ENCODE assay signal across 1 cellular context in the genomic region with DNA sequence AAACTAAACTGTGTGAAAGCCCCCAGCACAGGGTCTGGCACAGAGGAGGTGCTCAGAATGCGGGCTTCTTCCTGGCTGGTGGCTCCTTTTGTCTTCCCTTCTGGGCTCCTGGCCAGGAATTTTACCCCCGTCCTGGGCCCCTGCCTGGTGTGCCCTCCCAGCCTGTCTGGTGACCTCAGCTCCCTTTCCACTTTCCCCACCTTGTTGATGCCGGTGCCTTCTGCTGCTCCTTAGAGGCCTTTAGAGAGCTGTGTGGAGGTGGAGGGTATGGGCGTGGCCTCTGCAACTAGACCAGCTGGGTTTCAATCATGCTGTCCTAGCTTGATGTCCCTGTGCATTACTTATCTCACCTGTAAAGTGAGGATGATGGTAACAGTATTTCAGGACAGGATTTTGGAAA.
TF ChIP-seq lines count a peak whose summit lies in the region.

No MANE protein-coding gene starts in this region.

TF ChIP-seq in GM23338, 12 proteins besides CTCF, POLR2A, EP300 and RAD21 (continued from another document):
- TF ChIP-seq, protein P1, sequence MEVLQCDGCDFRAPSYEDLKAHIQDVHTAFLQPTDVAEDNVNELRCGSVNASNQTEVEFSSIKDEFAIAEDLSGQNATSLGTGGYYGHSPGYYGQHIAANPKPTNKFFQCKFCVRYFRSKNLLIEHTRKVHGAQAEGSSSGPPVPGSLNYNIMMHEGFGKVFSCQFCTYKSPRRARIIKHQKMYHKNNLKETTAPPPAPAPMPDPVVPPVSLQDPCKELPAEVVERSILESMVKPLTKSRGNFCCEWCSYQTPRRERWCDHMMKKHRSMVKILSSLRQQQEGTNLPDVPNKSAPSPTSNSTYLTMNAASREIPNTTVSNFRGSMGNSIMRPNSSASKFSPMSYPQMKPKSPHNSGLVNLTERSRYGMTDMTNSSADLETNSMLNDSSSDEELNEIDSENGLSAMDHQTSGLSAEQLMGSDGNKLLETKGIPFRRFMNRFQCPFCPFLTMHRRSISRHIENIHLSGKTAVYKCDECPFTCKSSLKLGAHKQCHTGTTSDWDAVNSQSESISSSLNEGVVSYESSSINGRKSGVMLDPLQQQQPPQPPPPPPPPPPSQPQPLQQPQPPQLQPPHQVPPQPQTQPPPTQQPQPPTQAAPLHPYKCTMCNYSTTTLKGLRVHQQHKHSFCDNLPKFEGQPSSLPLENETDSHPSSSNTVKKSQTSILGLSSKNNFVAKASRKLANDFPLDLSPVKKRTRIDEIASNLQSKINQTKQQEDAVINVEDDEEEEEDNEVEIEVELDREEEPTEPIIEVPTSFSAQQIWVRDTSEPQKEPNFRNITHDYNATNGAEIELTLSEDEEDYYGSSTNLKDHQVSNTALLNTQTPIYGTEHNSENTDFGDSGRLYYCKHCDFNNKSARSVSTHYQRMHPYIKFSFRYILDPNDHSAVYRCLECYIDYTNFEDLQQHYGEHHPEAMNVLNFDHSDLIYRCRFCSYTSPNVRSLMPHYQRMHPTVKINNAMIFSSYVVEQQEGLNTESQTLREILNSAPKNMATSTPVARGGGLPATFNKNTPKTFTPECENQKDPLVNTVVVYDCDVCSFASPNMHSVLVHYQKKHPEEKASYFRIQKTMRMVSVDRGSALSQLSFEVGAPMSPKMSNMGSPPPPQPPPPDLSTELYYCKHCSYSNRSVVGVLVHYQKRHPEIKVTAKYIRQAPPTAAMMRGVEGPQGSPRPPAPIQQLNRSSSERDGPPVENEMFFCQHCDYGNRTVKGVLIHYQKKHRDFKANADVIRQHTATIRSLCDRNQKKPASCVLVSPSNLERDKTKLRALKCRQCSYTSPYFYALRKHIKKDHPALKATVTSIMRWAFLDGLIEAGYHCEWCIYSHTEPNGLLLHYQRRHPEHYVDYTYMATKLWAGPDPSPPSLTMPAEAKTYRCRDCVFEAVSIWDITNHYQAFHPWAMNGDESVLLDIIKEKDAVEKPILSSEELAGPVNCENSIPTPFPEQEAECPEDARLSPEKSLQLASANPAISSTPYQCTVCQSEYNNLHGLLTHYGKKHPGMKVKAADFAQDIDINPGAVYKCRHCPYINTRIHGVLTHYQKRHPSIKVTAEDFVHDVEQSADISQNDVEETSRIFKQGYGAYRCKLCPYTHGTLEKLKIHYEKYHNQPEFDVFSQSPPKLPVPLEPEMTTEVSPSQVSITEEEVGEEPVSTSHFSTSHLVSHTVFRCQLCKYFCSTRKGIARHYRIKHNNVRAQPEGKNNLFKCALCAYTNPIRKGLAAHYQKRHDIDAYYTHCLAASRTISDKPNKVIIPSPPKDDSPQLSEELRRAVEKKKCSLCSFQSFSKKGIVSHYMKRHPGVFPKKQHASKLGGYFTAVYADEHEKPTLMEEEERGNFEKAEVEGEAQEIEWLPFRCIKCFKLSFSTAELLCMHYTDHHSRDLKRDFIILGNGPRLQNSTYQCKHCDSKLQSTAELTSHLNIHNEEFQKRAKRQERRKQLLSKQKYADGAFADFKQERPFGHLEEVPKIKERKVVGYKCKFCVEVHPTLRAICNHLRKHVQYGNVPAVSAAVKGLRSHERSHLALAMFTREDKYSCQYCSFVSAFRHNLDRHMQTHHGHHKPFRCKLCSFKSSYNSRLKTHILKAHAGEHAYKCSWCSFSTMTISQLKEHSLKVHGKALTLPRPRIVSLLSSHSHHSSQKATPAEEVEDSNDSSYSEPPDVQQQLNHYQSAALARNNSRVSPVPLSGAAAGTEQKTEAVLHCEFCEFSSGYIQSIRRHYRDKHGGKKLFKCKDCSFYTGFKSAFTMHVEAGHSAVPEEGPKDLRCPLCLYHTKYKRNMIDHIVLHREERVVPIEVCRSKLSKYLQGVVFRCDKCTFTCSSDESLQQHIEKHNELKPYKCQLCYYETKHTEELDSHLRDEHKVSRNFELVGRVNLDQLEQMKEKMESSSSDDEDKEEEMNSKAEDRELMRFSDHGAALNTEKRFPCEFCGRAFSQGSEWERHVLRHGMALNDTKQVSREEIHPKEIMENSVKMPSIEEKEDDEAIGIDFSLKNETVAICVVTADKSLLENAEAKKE (CRISPR knock-in tag; IDR thresholded peaks at IDR 0.05) = no peak
- TF ChIP-seq CREB1 (CRISPR knock-in tag; IDR thresholded peaks at IDR 0.05; ENCODE audit: low read depth) (no peak), EZH2phosphoT487 (IDR thresholded peaks at IDR 0.05; ENCODE audit: unreplicated experiment) (no peak), ZNF331 (CRISPR knock-in tag; IDR thresholded peaks at IDR 0.05; ENCODE audit: low read depth) (no peak), JUNB (IDR thresholded peaks at IDR 0.05; ENCODE audit: unreplicated experiment) (no peak), ZNF114 (CRISPR knock-in tag; IDR thresholded peaks at IDR 0.05) (no peak), NANOG (IDR thresholded peaks at IDR 0.05; ENCODE audit: borderline replicate concordance) (no peak), STAT1 (IDR thresholded peaks at IDR 0.05; ENCODE audit: unreplicated experiment) (no peak)
- TF ChIP-seq, protein P2, sequence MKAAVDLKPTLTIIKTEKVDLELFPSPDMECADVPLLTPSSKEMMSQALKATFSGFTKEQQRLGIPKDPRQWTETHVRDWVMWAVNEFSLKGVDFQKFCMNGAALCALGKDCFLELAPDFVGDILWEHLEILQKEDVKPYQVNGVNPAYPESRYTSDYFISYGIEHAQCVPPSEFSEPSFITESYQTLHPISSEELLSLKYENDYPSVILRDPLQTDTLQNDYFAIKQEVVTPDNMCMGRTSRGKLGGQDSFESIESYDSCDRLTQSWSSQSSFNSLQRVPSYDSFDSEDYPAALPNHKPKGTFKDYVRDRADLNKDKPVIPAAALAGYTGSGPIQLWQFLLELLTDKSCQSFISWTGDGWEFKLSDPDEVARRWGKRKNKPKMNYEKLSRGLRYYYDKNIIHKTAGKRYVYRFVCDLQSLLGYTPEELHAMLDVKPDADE (IDR thresholded peaks at IDR 0.05) = no peak
